1 cellular context compared by ENCODE assay signal in genomic region chr11:75441804-75442132, GRCh38.
TF ChIP-seq lines count a peak whose summit lies in the region.

No MANE protein-coding gene starts in this region.

TF ChIP-seq in HepG2, 621 proteins besides CTCF, POLR2A, EP300 and RAD21 (continued from another document):
- TF ChIP-seq ZNF878 (CRISPR knock-in tag; IDR thresholded peaks at IDR 0.05) (no peak), RELA (CRISPR knock-in tag; IDR thresholded peaks at IDR 0.05) (no peak), ZSCAN25 (CRISPR knock-in tag; IDR thresholded peaks at IDR 0.05) (no peak), HOXA5 (CRISPR knock-in tag; IDR thresholded peaks at IDR 0.05) (no peak), ZNF280D (CRISPR knock-in tag; IDR thresholded peaks at IDR 0.05) (no peak), ZNF687 (CRISPR knock-in tag; IDR thresholded peaks at IDR 0.05) (0 out of 2 replicates have a peak, but pooled peaks have one; percentile 3), IKZF4 (CRISPR knock-in tag; IDR thresholded peaks at IDR 0.05; ENCODE audit: borderline replicate concordance, low read depth, not compliant biosample characterization) (no peak)
